In genomic region chr2:71157124-71157802, GRCh38 we compare ENCODE assay signal across 1 cellular context.
TF ChIP-seq lines count a peak whose summit lies in the region.

No MANE protein-coding gene starts in this region.

TF ChIP-seq in GM23338, 12 proteins besides CTCF, POLR2A, EP300 and RAD21:
- TF ChIP-seq EZH2phosphoT487 (IDR thresholded peaks at IDR 0.05; ENCODE audit: unreplicated experiment), result no peak
- TF ChIP-seq NANOG (IDR thresholded peaks at IDR 0.05; ENCODE audit: borderline replicate concordance), result no peak
- no peak for TF ChIP-seq ZNF114 (CRISPR knock-in tag; IDR thresholded peaks at IDR 0.05)
- no peak for TF ChIP-seq CREB1 (CRISPR knock-in tag; IDR thresholded peaks at IDR 0.05; ENCODE audit: low read depth)
- no peak for TF ChIP-seq JUNB (IDR thresholded peaks at IDR 0.05; ENCODE audit: unreplicated experiment)
- no peak for TF ChIP-seq EZH2 (IDR thresholded peaks at IDR 0.05; ENCODE audit: low read depth, unreplicated experiment)
- no peak for TF ChIP-seq ZNF331 (CRISPR knock-in tag; IDR thresholded peaks at IDR 0.05; ENCODE audit: low read depth)
- TF ChIP-seq ZNF462 (CRISPR knock-in tag; IDR thresholded peaks at IDR 0.05), result no peak
- no peak for TF ChIP-seq STAT1 (IDR thresholded peaks at IDR 0.05; ENCODE audit: unreplicated experiment)
- TF ChIP-seq ETS1 (IDR thresholded peaks at IDR 0.05), result no peak
- no peak for TF ChIP-seq POLR2AphosphoS5 (IDR thresholded peaks at IDR 0.05; ENCODE audit: low read depth)
- TF ChIP-seq REST (IDR thresholded peaks at IDR 0.05; ENCODE audit: unreplicated experiment), result no peak
